34 cellular contexts compared by ENCODE assay signal in the genomic region with DNA sequence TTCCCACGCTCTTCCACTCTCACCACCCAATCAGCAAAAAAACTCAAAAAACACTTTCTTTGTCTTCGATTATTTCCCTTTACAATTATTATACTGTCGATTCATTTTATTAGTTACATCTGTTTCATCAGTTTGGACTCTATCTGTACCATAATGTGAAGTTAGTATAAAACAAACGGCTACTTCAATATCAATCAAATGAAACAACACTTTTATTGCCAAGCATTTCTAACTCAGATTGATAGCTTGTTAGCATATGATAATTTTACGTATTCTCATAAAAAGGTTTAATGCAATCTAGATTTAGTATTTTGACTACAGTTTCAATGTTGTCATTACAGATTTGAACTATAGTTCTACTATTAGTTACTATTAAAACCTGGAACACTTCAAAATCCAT.
"Had no signal": no experiment of that assay in that cellular context is flagged by ENCODE, and none has a peak within 500 bp of the region (broad histone marks: within the 10 kb centered on the region; RNA-seq: fewer than 3 reads in every experiment).

No MANE protein-coding gene starts in this region.

- H3K4me3 Mint-ChIP-seq: activated B cell treated with CpG ODN at 0.5 μM for 24 hours; activated CD4-positive, alpha-beta memory T cell treated with anti-CD3 and anti-CD28 coated beads for 36 hours; activated CD8-positive, alpha-beta memory T cell treated with anti-CD3 and anti-CD28 coated beads, Interleukin-2, amount 10 ng/mL, durations not matched to agents 7 days and 5 days; activated CD8-positive, alpha-beta T cell treated with anti-CD3 and anti-CD28 coated beads, Interleukin-2, amount 10 ng/mL, durations not matched to agents 7 days and 5 days; activated naive CD4-positive, alpha-beta T cell treated with anti-CD3 and anti-CD28 coated beads for 36 hours; activated naive CD4-positive, alpha-beta T cell treated with anti-CD3 and anti-CD28 coated beads, Interleukin-2, amount 50 U/mL, for 24 hours; activated naive CD8-positive, alpha-beta T cell treated with anti-CD3 and anti-CD28 coated beads for 36 hours; activated naive CD8-positive, alpha-beta T cell treated with anti-CD3 and anti-CD28 coated beads, Interleukin-2, amount 50 U/mL, for 24 hours; activated T-helper 1 cell treated with anti-CD3 and anti-CD28 coated beads, Interleukin-12 subunit alpha, Interleukin-12 subunit beta, Interleukin-2, Interleukin-4 antibody, amounts not matched to agents 30 ng/mL and 10 ng/mL and 1 ng/mL, durations not matched to agents 14 hours and 24 hours and 36 hours; effector memory CD8-positive, alpha-beta T cell; T-helper 17 cell; T-helper 2 cell treated with Interferon-gamma antibody and Interleukin-4, amounts not matched to agents 5 μg/mL and 100 μg/mL, for 36 hours had no signal

- H3K36me3 Mint-ChIP-seq: activated naive CD4-positive, alpha-beta T cell treated with anti-CD3 and anti-CD28 coated beads, Interleukin-2, amount 50 U/mL, for 24 hours had no signal

- H3K9me3 Mint-ChIP-seq: activated naive CD4-positive, alpha-beta T cell treated with anti-CD3 and anti-CD28 coated beads, Interleukin-2, amount 50 U/mL, for 24 hours; effector memory CD8-positive, alpha-beta T cell; T-helper 2 cell treated with Interferon-gamma antibody and Interleukin-4, amounts not matched to agents 5 μg/mL and 100 μg/mL, for 36 hours had no signal

- H3K27ac Mint-ChIP-seq: activated B cell treated with CpG ODN at 0.5 μM for 24 hours; activated CD4-positive, alpha-beta memory T cell treated with anti-CD3 and anti-CD28 coated beads for 36 hours; activated CD8-positive, alpha-beta memory T cell treated with anti-CD3 and anti-CD28 coated beads, Interleukin-2, amount 10 ng/mL, durations not matched to agents 7 days and 5 days; activated CD8-positive, alpha-beta T cell treated with anti-CD3 and anti-CD28 coated beads, Interleukin-2, amount 10 ng/mL, durations not matched to agents 7 days and 5 days; activated naive CD4-positive, alpha-beta T cell treated with anti-CD3 and anti-CD28 coated beads for 36 hours; activated naive CD4-positive, alpha-beta T cell treated with anti-CD3 and anti-CD28 coated beads, Interleukin-2, amount 50 U/mL, for 24 hours; activated naive CD8-positive, alpha-beta T cell treated with anti-CD3 and anti-CD28 coated beads for 36 hours; activated naive CD8-positive, alpha-beta T cell treated with anti-CD3 and anti-CD28 coated beads, Interleukin-2, amount 50 U/mL, for 24 hours; activated T-helper 1 cell treated with anti-CD3 and anti-CD28 coated beads, Interleukin-12 subunit alpha, Interleukin-12 subunit beta, Interleukin-2, Interleukin-4 antibody, amounts not matched to agents 30 ng/mL and 10 ng/mL and 1 ng/mL, durations not matched to agents 14 hours and 24 hours and 36 hours; activated T-helper 2 cell treated with anti-CD3 and anti-CD28 coated beads, Interferon-gamma antibody, Interleukin-2, Interleukin-4, amounts not matched to agents 10 μg/mL and 5 μg/mL and 100 μg/mL, durations not matched to agents 14 hours and 24 hours and 36 hours; effector memory CD8-positive, alpha-beta T cell; T-helper 17 cell; T-helper 2 cell treated with Interferon-gamma antibody and Interleukin-4, amounts not matched to agents 5 μg/mL and 100 μg/mL, for 36 hours had no signal

- H3K27me3 Mint-ChIP-seq: activated B cell treated with CpG ODN at 0.5 μM for 24 hours; activated CD4-positive, alpha-beta memory T cell treated with anti-CD3 and anti-CD28 coated beads for 36 hours; activated CD8-positive, alpha-beta memory T cell treated with anti-CD3 and anti-CD28 coated beads, Interleukin-2, amount 10 ng/mL, durations not matched to agents 7 days and 5 days; activated naive CD4-positive, alpha-beta T cell treated with anti-CD3 and anti-CD28 coated beads, Interleukin-2, amount 50 U/mL, for 24 hours; activated naive CD8-positive, alpha-beta T cell treated with anti-CD3 and anti-CD28 coated beads for 36 hours; activated naive CD8-positive, alpha-beta T cell treated with anti-CD3 and anti-CD28 coated beads, Interleukin-2, amount 50 U/mL, for 24 hours; effector memory CD8-positive, alpha-beta T cell; T-helper 17 cell had no signal

- DNase-seq: activated B cell treated with CpG ODN at 0.5 μM for 24 hours; activated CD4-positive, alpha-beta memory T cell treated with anti-CD3 and anti-CD28 coated beads for 36 hours; activated CD4-positive, alpha-beta T cell treated with anti-CD3 and anti-CD28 coated beads for 48 hours; activated CD4-positive, alpha-beta T cell treated with anti-CD3 and anti-CD28 coated beads, Interleukin-2, amount 50 U/mL, for 1 hour; activated CD8-positive, alpha-beta memory T cell treated with anti-CD3 and anti-CD28 coated beads, Interleukin-2, amount 10 ng/mL, durations not matched to agents 7 days and 5 days; activated CD8-positive, alpha-beta memory T cell treated with anti-CD3 and anti-CD28 coated beads, Interleukin-2, amount 50 U/mL, for 4 hours; activated CD8-positive, alpha-beta T cell treated with anti-CD3 and anti-CD28 coated beads, Interleukin-2, amount 10 ng/mL, durations not matched to agents 7 days and 5 days; activated effector memory CD4-positive, alpha-beta T cell treated with anti-CD3 and anti-CD28 coated beads, Interleukin-2, amount 50 U/mL, for 16 hours; activated naive CD4-positive, alpha-beta T cell treated with anti-CD3 and anti-CD28 coated beads for 36 hours; activated naive CD8-positive, alpha-beta T cell treated with anti-CD3 and anti-CD28 coated beads for 36 hours; activated naive CD8-positive, alpha-beta T cell treated with anti-CD3 and anti-CD28 coated beads, Interleukin-2, amount 50 U/mL, for 24 hours; activated T-cell treated with anti-CD3 and anti-CD28 coated beads, Interleukin-2, amount 50 U/mL, for 1 hour; activated T-cell treated with anti-CD3 and anti-CD28 coated beads, Interleukin-2, amount 50 U/mL, for 48 hours; adrenal gland; amygdala; aorta; body of pancreas; caudate nucleus; cortex of kidney; dermis blood vessel endothelial cell; effector CD4-positive, alpha-beta T cell; effector memory CD8-positive, alpha-beta T cell; esophagus squamous epithelium; foreskin melanocyte; T-helper 1 cell; T-helper 17 cell; T1000; WERI-Rb-1 had no signal

- H3K27ac ChIP-seq: adrenal gland, epithelial cell of prostate, WERI-Rb-1 had no signal

- H3K4me1 Mint-ChIP-seq: activated B cell treated with CpG ODN at 0.5 μM for 24 hours; activated CD8-positive, alpha-beta memory T cell treated with anti-CD3 and anti-CD28 coated beads, Interleukin-2, amount 10 ng/mL, durations not matched to agents 7 days and 5 days; T-helper 17 cell had no signal

- FAIRE-seq: endothelial cell of umbilical vein had no signal
